In genomic region chr15:91530279-91530678, GRCh38 we compare ENCODE assay signal across 18 cellular contexts.
DNase-seq lines count a peak whose midpoint lies in the region; ATAC-seq and TF ChIP-seq lines count a peak whose summit lies in the region.
"Had no signal": no experiment of that assay in that cellular context is flagged by ENCODE, and none has a peak within 500 bp of the region (broad histone marks: within the 10 kb centered on the region; RNA-seq: fewer than 3 reads in every experiment).

No MANE protein-coding gene starts in this region.

- H3K27ac ChIP-seq in DND-41 (ENCODE audit: low read length) = peak overlapping the region; percentile 89
- peak overlapping the region; percentile 75 for H3K27ac ChIP-seq in VCaP
- peak overlapping the region; percentile 76 for H3K27ac ChIP-seq in psoas muscle

- WGBS in psoas muscle, 3 donors = 85 to 91% (median 91%) methylated on average over 6 of the region's 6 CpGs

- H3K36me3 Mint-ChIP-seq in Calu3 (ENCODE audit: insufficient read depth, unreplicated experiment) = no peaks in the 10 kb centered on the region
- H3K36me3 Mint-ChIP-seq: CD4-positive, CD25-positive, alpha-beta regulatory T cell had no signal

- H3K79me2 ChIP-seq in DND-41 (ENCODE audit: insufficient read depth, low read length) = no peaks in the 10 kb centered on the region

- H3K4me1 Mint-ChIP-seq in Calu3 (ENCODE audit: low read depth, unreplicated experiment) = peaks cover 50% of the 10 kb centered on the region

- no peaks in the 10 kb centered on the region for H3K27me3 Mint-ChIP-seq in Calu3 (ENCODE audit: unreplicated experiment)

- H3K4me2 ChIP-seq in DND-41 (ENCODE audit: insufficient read depth, low read length) = 0 out of 2 replicates have a peak overlapping the region, but pooled peaks have one; percentile 52

- H3K9me3 ChIP-seq in DND-41 (ENCODE audit: insufficient read depth, low read length, severe bottlenecking) (no peaks in the 10 kb centered on the region), psoas muscle (no peaks in the 10 kb centered on the region)
- H3K9me3 ChIP-seq: BE2C, Caco-2 had no signal

- H3K4me3 Mint-ChIP-seq in Calu3 (ENCODE audit: low read depth, unreplicated experiment) = no peak overlapping the region
- H3K4me3 Mint-ChIP-seq: CD4-positive, CD25-positive, alpha-beta regulatory T cell had no signal

- H3K27me3 ChIP-seq in DND-41 (ENCODE audit: insufficient read depth, low read length, poor library complexity) (no peaks in the 10 kb centered on the region), psoas muscle (ENCODE audit: insufficient read depth in 3 of 3, low read length in 2 of 3) (no peaks in the 10 kb centered on the region)
- H3K27me3 ChIP-seq: BE2C had no signal

- TF ChIP-seq CTCF in Calu3 (IDR thresholded peaks at IDR 0.05; ENCODE audit: unreplicated experiment) (no peak), DND-41 (IDR thresholded peaks at IDR 0.05; ENCODE audit: borderline replicate concordance, extremely low read depth, low read length, poor library complexity, severe bottlenecking) (no peak), VCaP (conservative IDR thresholded peaks at IDR 0.05) (no peak), psoas muscle (IDR thresholded peaks at IDR 0.05) (no peak)

- peak overlapping the region; percentile 78; the same call in 1 of the 2 replicates for H2AFZ ChIP-seq in DND-41 (ENCODE audit: low read depth, low read length)

- no TSS peak for BruUV-seq in Calu3 (replicated peaks; lab: Mats Ljungman, UMichigan)

- H3K27ac Mint-ChIP-seq in Calu3 (ENCODE audit: unreplicated experiment) = peak overlapping the region; percentile 30

- H3K36me3 ChIP-seq in DND-41 (ENCODE audit: insufficient read depth, low read length) (no peaks in the 10 kb centered on the region), psoas muscle (ENCODE audit: insufficient read depth in 1 of 2, low read depth in 1 of 2) (no peaks in the 10 kb centered on the region)
- H3K36me3 ChIP-seq: BE2C had no signal

- CTCF ChIA-PET in Calu3 (lab: Charles Lee) = interaction anchor here (0.5 kb wide), 1 partner anchor 239 kb away, joined by 4 read pairs; no protein-coding TSS in a partner anchor

- H4K20me1 ChIP-seq in DND-41 (ENCODE audit: insufficient read depth, low read length) = no peaks in the 10 kb centered on the region

- peaks cover 6% of the 10 kb centered on the region for H3K9me3 Mint-ChIP-seq in Calu3 (ENCODE audit: low read depth, unreplicated experiment)

- peaks cover 37% of the 10 kb centered on the region for H3K4me1 ChIP-seq in DND-41 (ENCODE audit: insufficient read depth, low read length)
- peaks cover 24% of the 10 kb centered on the region for H3K4me1 ChIP-seq in psoas muscle
- H3K4me1 ChIP-seq: BE2C, Caco-2 had no signal

- intact Hi-C loops in Calu3 (cut with micrococcal nuclease; ENCODE audit: unreplicated experiment) (loop anchor here (10.0 kb wide), 1 partner anchor 415 kb away; no protein-coding TSS in a partner anchor), psoas muscle (cut with DNase I) (no loop called here)

- no peak for DNase-seq in Calu3
- no peak for DNase-seq in DND-41
- no peak for DNase-seq in psoas muscle
- no peak for DNase-seq in NCI-H748 (lab: John Stamatoyannopoulos, UW; ENCODE audit: unreplicated experiment)
- DNase-seq in KG1 (lab: John Stamatoyannopoulos, UW) = no peak
- no peak for DNase-seq in SHP77 treated with DMSO at 0.1 percent for 48 hours (lab: John Stamatoyannopoulos, UW)
- DNase-seq: ACHN, BE2C, C1 segment of cervical spinal cord, Caco-2, DMS153, DMS79, GF-D8, GOT3, H7 had no signal

- no peak overlapping the region; the same call in 1 of the 2 replicates for H3K9ac ChIP-seq in DND-41 (ENCODE audit: low read depth, low read length)

- no peak for ATAC-seq in DND-41 (ENCODE audit: insufficient read depth, low read depth)
- ATAC-seq in psoas muscle = no peak
- ATAC-seq: HCT116 had no signal

- no peak overlapping the region for H3K4me3 ChIP-seq in DND-41 (ENCODE audit: low read depth in 1 of 2, low read length in 2 of 2)
- no peak overlapping the region for H3K4me3 ChIP-seq in psoas muscle
